ENCODE assay signal across 8 cellular contexts in the genomic region with DNA sequence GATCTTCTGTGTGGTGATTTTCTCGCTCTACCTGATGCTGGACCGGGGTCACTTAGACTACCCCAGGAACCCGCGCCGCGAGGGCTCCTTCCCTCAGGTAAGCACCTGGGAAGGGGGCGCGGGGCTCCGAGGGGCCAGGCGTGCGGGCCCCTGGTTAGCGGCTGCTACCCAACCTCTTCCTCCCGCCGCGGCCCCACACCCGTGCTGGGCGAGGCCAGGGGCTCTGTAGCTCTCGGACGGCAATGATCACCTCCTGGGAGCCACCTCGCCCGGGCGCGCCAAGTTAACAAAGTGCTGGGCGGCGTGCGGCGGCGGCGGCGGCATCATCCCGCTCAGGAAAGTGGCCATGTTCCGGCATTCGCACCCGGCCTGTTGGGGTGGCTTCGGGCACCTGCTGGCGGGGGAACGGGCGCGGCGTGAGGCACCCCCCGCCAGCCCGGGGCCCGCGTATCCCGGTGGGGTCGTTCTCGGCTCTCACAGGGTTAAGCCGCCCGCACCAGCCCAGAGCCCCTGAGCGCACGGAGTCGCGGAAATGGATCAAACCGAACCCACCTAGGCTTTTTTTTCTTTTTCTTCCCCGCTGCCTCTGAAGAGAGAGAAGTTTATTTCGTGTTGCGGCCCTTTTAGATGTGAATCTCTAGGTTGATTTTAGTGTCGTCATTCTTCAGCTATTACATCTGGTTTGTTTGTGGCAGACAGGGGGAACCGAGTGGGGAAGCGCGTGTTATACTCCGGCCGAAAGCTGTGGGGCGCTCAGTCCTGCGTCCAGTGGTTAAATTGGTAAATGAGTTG. TPM values are rescaled to one million over a fixed set of nuclear protein-coding genes. Genes with fewer than 3 reads are reported as not detected.
DNase-seq lines count a peak whose midpoint lies in the region; ATAC-seq and TF ChIP-seq lines count a peak whose summit lies in the region.

No MANE protein-coding gene starts in this region.

- CTCF ChIA-PET in activated CD8-positive, alpha-beta T cell treated with anti-CD3 and anti-CD28 coated beads, Interleukin-2, amount 10 ng/mL, durations not matched to agents 7 days and 5 days (lab: Charles Lee), result interaction anchor here (1.1 to 4.3 kb wide), 6 partner anchors 8 to 364 kb away, joined by 3 to 28 read pairs (median 6); no protein-coding TSS in a partner anchor

- POLR2A ChIA-PET in activated CD8-positive, alpha-beta T cell treated with anti-CD3 and anti-CD28 coated beads, Interleukin-2, amount 10 ng/mL, durations not matched to agents 7 days and 5 days (lab: Charles Lee), result interaction anchor here (0.6 to 2.4 kb wide), 9 partner anchors 8 to 1309 kb away, joined by 3 to 15 read pairs (median 4); partner anchors contain the start of genes FBXL17 and PJA2

- H3K27ac Mint-ChIP-seq in activated CD8-positive, alpha-beta T cell treated with anti-CD3 and anti-CD28 coated beads, Interleukin-2, amount 10 ng/mL, durations not matched to agents 7 days and 5 days, result peak overlapping the region; percentile 90

- peak; percentile 18 for ATAC-seq in HG03045 (IDR thresholded peaks at IDR 0.05; ENCODE audit: unreplicated experiment)
- ATAC-seq in activated CD8-positive, alpha-beta T cell treated with anti-CD3 and anti-CD28 coated beads, Interleukin-2, amount 10 ng/mL, durations not matched to agents 7 days and 5 days, result peak; percentile 6

- no peaks in the 10 kb centered on the region for H3K27me3 Mint-ChIP-seq in activated CD8-positive, alpha-beta T cell treated with anti-CD3 and anti-CD28 coated beads, Interleukin-2, amount 10 ng/mL, durations not matched to agents 7 days and 5 days (ENCODE audit: low read depth)

- DNase-seq in NCI-H1417 (lab: John Stamatoyannopoulos, UW) (peak; percentile 33 to 63 (median 61)), NCI-H1417 treated with DMSO at 0.1 percent for 48 hours (lab: John Stamatoyannopoulos, UW) (no peak), NCI-H526 treated with DMSO at 0.1 percent for 48 hours (lab: John Stamatoyannopoulos, UW) (peak; percentile 25), ecto neural progenitor cell (ENCODE audit: low spot score) (peak; percentile 61), lower leg skin (ENCODE audit: low spot score in 2 of 2) (peak; percentile 76 to 95)
- peak; percentile 66 for DNase-seq in activated CD8-positive, alpha-beta T cell treated with anti-CD3 and anti-CD28 coated beads, Interleukin-2, amount 10 ng/mL, durations not matched to agents 7 days and 5 days
- peak; percentile 56 for DNase-seq in stimulated activated CD4-positive, alpha-beta T cell treated with anti-CD3 and anti-CD28 coated beads, Interleukin-4, amount 100 ng/mL, for 24 hours

- H3K4me3 ChIP-seq in lower leg skin (ENCODE audit: low read depth, poor library complexity, severe bottlenecking), result peak overlapping the region; percentile 88

- H3K9me3 Mint-ChIP-seq in activated CD8-positive, alpha-beta T cell treated with anti-CD3 and anti-CD28 coated beads, Interleukin-2, amount 10 ng/mL, durations not matched to agents 7 days and 5 days (ENCODE audit: insufficient read depth), result no peaks in the 10 kb centered on the region

- peaks cover 55% of the 10 kb centered on the region for H3K4me1 Mint-ChIP-seq in activated CD8-positive, alpha-beta T cell treated with anti-CD3 and anti-CD28 coated beads, Interleukin-2, amount 10 ng/mL, durations not matched to agents 7 days and 5 days (ENCODE audit: low read depth)

- no peak for TF ChIP-seq POLR2A in lower leg skin (IDR thresholded peaks at IDR 0.05)

- peak overlapping the region; percentile 87 for H3K4me3 Mint-ChIP-seq in activated CD8-positive, alpha-beta T cell treated with anti-CD3 and anti-CD28 coated beads, Interleukin-2, amount 10 ng/mL, durations not matched to agents 7 days and 5 days

- TF ChIP-seq CTCF in lower leg skin (IDR thresholded peaks at IDR 0.05), result no peak

- 0% methylated on average over 36 to 50 of the region's 65 CpGs for WGBS in lower leg skin, 2 donors

- intact Hi-C loops in lower leg skin (cut with DNase I; ENCODE audit: low total_unique reads), result no loop called here

- H3K36me3 Mint-ChIP-seq in activated CD8-positive, alpha-beta T cell treated with anti-CD3 and anti-CD28 coated beads, Interleukin-2, amount 10 ng/mL, durations not matched to agents 7 days and 5 days (ENCODE audit: low read depth), result peaks cover 17% of the 10 kb centered on the region

RNA-seq across cellular contexts. Expression of gene MAN2A1, which starts 0.9 kb away (rescaled TPM):
- 10 to 100 TPM; 26.3 to 28.3 TPM for total RNA-seq in activated CD8-positive, alpha-beta T cell treated with anti-CD3 and anti-CD28 coated beads, Interleukin-2, amount 10 ng/mL, durations not matched to agents 7 days and 5 days
- 10 to 100 TPM; 35.0 to 45.8 (median 40.2) TPM for total RNA-seq in lower leg skin
